8 cellular contexts compared by ENCODE assay signal in genomic region chr14:22598099-22598895, GRCh38.
A peak's percentile ranks its signal among the peaks of the same experiment; 100 is the strongest.
DNase-seq lines count a peak whose midpoint lies in the region; ATAC-seq, FAIRE-seq and TF ChIP-seq lines count a peak whose summit lies in the region.

A gene with protein sequence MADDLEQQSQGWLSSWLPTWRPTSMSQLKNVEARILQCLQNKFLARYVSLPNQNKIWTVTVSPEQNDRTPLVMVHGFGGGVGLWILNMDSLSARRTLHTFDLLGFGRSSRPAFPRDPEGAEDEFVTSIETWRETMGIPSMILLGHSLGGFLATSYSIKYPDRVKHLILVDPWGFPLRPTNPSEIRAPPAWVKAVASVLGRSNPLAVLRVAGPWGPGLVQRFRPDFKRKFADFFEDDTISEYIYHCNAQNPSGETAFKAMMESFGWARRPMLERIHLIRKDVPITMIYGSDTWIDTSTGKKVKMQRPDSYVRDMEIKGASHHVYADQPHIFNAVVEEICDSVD (plus strand): TSS chr14:22598300. CDS start chr14:22598307, 7 bp downstream.

- DNase-seq in ELR (ENCODE audit: low read depth) (peak; percentile 71), Kasumi-1 (lab: John Stamatoyannopoulos, UW) (peak; percentile 34 to 36), T-helper 2 cell (peak; percentile 28 to 71 (median 54)), brain microvascular endothelial cell (peak; percentile 50), iPS DF 6.9 (ENCODE audit: low read depth, low spot score) (peak; percentile 45), retinal pigment epithelial cell (ENCODE audit: low read depth) (peak; percentile 48), RCC 7860 (ENCODE audit: low spot score) (no peak)

- ATAC-seq in GM21723 (IDR thresholded peaks at IDR 0.05; ENCODE audit: unreplicated experiment): peak; percentile 79

- 0 out of 2 replicates have a peak, but pooled peaks cover 3% of the 10 kb centered on the region for H3K4me1 ChIP-seq in iPS DF 6.9 (ENCODE audit: control insufficient read depth, insufficient read depth, low read length)

- H3K27ac ChIP-seq in brain microvascular endothelial cell (peak within 1 kb of the TSS; percentile 82), iPS DF 6.9 (ENCODE audit: low read length) (no peak within 1 kb of the TSS)

- H3K36me3 ChIP-seq in brain microvascular endothelial cell (replicated peaks) (peaks cover 12% of the 10 kb centered on the region), iPS DF 6.9 (ENCODE audit: control insufficient read depth, insufficient read depth, low read length) (peaks cover 13% of the 10 kb centered on the region)

- TF ChIP-seq CTCF in brain microvascular endothelial cell (IDR thresholded peaks at IDR 0.05; ENCODE audit: low read depth, low read length, missing control alignments): no peak
- TF ChIP-seq CTCF in retinal pigment epithelial cell (conservative IDR thresholded peaks at IDR 0.05; ENCODE audit: low read depth, low read length): no peak

- no peak for FAIRE-seq in RCC 7860 (lab: Jason Lieb, UNC)

- H3K4me3 ChIP-seq in brain microvascular endothelial cell (ENCODE audit: low read depth, low read length) (peak within 1 kb of the TSS; percentile 89), iPS DF 6.9 (ENCODE audit: low read length) (peak within 1 kb of the TSS; percentile 73), retinal pigment epithelial cell (ENCODE audit: low read length) (peak within 1 kb of the TSS; percentile 96)

- WGBS in iPS DF 6.9 (ENCODE audit: insufficient coverage, insufficient read length): no CpG with 5 or more reads among the region's 49 CpGs

- in situ Hi-C loops in brain microvascular endothelial cell (cut with HindIII; ENCODE audit: low pct_ligation_motif_present, low sequenced_read_pairs): no loop called here

- H3K9me3 ChIP-seq in iPS DF 6.9 (ENCODE audit: control insufficient read depth, insufficient read depth, low read length): no peaks in the 10 kb centered on the region

- H3K27me3 ChIP-seq in brain microvascular endothelial cell (replicated peaks) (no peaks in the 10 kb centered on the region), iPS DF 6.9 (ENCODE audit: control insufficient read depth, insufficient read depth, low read length) (no peaks in the 10 kb centered on the region)
